ENCODE assay signal across 31 cellular contexts in genomic region chr3:188722963-188723362, GRCh38.
DNase-seq lines count a peak whose midpoint lies in the region; ATAC-seq lines count a peak whose summit lies in the region.
"Had no signal": no experiment of that assay in that cellular context is flagged by ENCODE, and none has a peak within 500 bp of the region (broad histone marks: within the 10 kb centered on the region; RNA-seq: fewer than 3 reads in every experiment).

No MANE protein-coding gene starts in this region.

- H3K9me3 Mint-ChIP-seq in activated T-cell treated with anti-CD3 and anti-CD28 coated beads, Interleukin-2, amount 50 U/mL, for 72 hours = no peaks in the 10 kb centered on the region
- H3K9me3 Mint-ChIP-seq in stimulated activated naive B cell treated with anti-CD40 and anti-IgM and Interleukin-4, amounts not matched to agents 10 μg/mL and 1 μg/mL and 100 μg/mL, for 72 hours = no peaks in the 10 kb centered on the region
- H3K9me3 Mint-ChIP-seq: CD14-positive monocyte; CD8-positive, alpha-beta memory T cell; HFFc6 had no signal

- no peak for DNase-seq in activated CD4-positive, CD25-positive, alpha-beta regulatory T cell treated with anti-CD3 and anti-CD28 coated beads, Interleukin-2, amount 50 U/mL, for 72 hours
- no peak for DNase-seq in activated T-cell treated with anti-CD3 and anti-CD28 coated beads, Interleukin-2, amount 50 U/mL, for 72 hours
- DNase-seq in activated T-cell treated with anti-CD3 and anti-CD28 coated beads, Interleukin-2, amount 50 U/mL, for 1 hour = no peak
- DNase-seq in T-helper 17 cell = no peak
- DNase-seq in stimulated activated naive B cell treated with anti-CD40 and anti-IgM and Interleukin-4, amounts not matched to agents 10 μg/mL and 1 μg/mL and 100 μg/mL, for 72 hours = no peak
- DNase-seq in COLO668 (lab: John Stamatoyannopoulos, UW; ENCODE audit: unreplicated experiment) = no peak
- DNase-seq: ACHN; BE2C; Calu3; CD8-positive, alpha-beta memory T cell; DMS79 treated with DMSO at 0.1 percent for 48 hours; GF-D8; GOT3; HFFc6; IMR-90; KG1; MG63; NCI-H1105 treated with DMSO at 0.1 percent for 48 hours; NCI-H146; NCI-H1930; NCI-H2107; NCI-H446 treated with DMSO at 0.1 percent for 48 hours; NCI-H526; NCI-H82; NK-92 treated with Interleukin-12 subunit alpha and Interleukin-12 subunit beta, amount 100 ng/mL, for 24 hours; PC-9 had no signal

- no peaks in the 10 kb centered on the region for H3K9me3 ChIP-seq in T-helper 17 cell (ENCODE audit: control insufficient read depth, low read length, poor library complexity, severe bottlenecking)
- H3K9me3 ChIP-seq: BE2C, HAP-1, MG63 had no signal

- H3K36me3 Mint-ChIP-seq in activated T-cell treated with anti-CD3 and anti-CD28 coated beads, Interleukin-2, amount 50 U/mL, for 72 hours (ENCODE audit: insufficient read depth in 2 of 2) = peaks cover 0 to 2% of the 10 kb centered on the region in 2 donors
- H3K36me3 Mint-ChIP-seq in T-helper 17 cell (ENCODE audit: low read depth) = peaks cover 2% of the 10 kb centered on the region
- H3K36me3 Mint-ChIP-seq in stimulated activated naive B cell treated with anti-CD40 and anti-IgM and Interleukin-4, amounts not matched to agents 10 μg/mL and 1 μg/mL and 100 μg/mL, for 72 hours = peaks cover 6% of the 10 kb centered on the region in 2 donors
- H3K36me3 Mint-ChIP-seq: CD8-positive, alpha-beta memory T cell had no signal

- peak overlapping the region in 1 of 2 donors; percentile 48 for H3K4me3 Mint-ChIP-seq in activated T-cell treated with anti-CD3 and anti-CD28 coated beads, Interleukin-2, amount 50 U/mL, for 72 hours
- H3K4me3 Mint-ChIP-seq in T-helper 17 cell = peak overlapping the region; percentile 5
- no peak overlapping the region for H3K4me3 Mint-ChIP-seq in stimulated activated naive B cell treated with anti-CD40 and anti-IgM and Interleukin-4, amounts not matched to agents 10 μg/mL and 1 μg/mL and 100 μg/mL, for 72 hours
- H3K4me3 Mint-ChIP-seq: CD14-positive monocyte; CD8-positive, alpha-beta memory T cell; HFFc6 had no signal

- H3K27ac Mint-ChIP-seq in activated T-cell treated with anti-CD3 and anti-CD28 coated beads, Interleukin-2, amount 50 U/mL, for 72 hours = peak overlapping the region; percentile 10
- peak overlapping the region; percentile 41 for H3K27ac Mint-ChIP-seq in T-helper 17 cell
- peak overlapping the region; percentile 27 for H3K27ac Mint-ChIP-seq in stimulated activated naive B cell treated with anti-CD40 and anti-IgM and Interleukin-4, amounts not matched to agents 10 μg/mL and 1 μg/mL and 100 μg/mL, for 72 hours
- H3K27ac Mint-ChIP-seq: CD14-positive monocyte, HFFc6 had no signal

- peak; percentile 67 to 79 for ATAC-seq in activated CD4-positive, CD25-positive, alpha-beta regulatory T cell treated with anti-CD3 and anti-CD28 coated beads, Interleukin-2, amount 50 U/mL, for 24 hours
- ATAC-seq in activated T-cell treated with anti-CD3 and anti-CD28 coated beads, Interleukin-2, amount 50 U/mL, for 72 hours (replicated peaks in 1 of 2) = peak; percentile 84 to 85
- peak; percentile 35 for ATAC-seq in T-helper 17 cell
- ATAC-seq in stimulated activated naive B cell treated with anti-CD40 and anti-IgM and Interleukin-4, amounts not matched to agents 10 μg/mL and 1 μg/mL and 100 μg/mL, for 72 hours (replicated peaks) = no peak
- ATAC-seq in HG03045 (IDR thresholded peaks at IDR 0.05; ENCODE audit: unreplicated experiment) = no peak
- ATAC-seq: Right ventricle myocardium inferior had no signal

- H3K27me3 Mint-ChIP-seq in activated T-cell treated with anti-CD3 and anti-CD28 coated beads, Interleukin-2, amount 50 U/mL, for 72 hours (ENCODE audit: low read depth) = peaks cover 29% of the 10 kb centered on the region
- no peaks in the 10 kb centered on the region for H3K27me3 Mint-ChIP-seq in T-helper 17 cell
- no peaks in the 10 kb centered on the region for H3K27me3 Mint-ChIP-seq in stimulated activated naive B cell treated with anti-CD40 and anti-IgM and Interleukin-4, amounts not matched to agents 10 μg/mL and 1 μg/mL and 100 μg/mL, for 72 hours
- H3K27me3 Mint-ChIP-seq: CD8-positive, alpha-beta memory T cell had no signal

- H3K4me1 Mint-ChIP-seq in activated T-cell treated with anti-CD3 and anti-CD28 coated beads, Interleukin-2, amount 50 U/mL, for 72 hours (ENCODE audit: low read depth) = peaks cover 55% of the 10 kb centered on the region
- H3K4me1 Mint-ChIP-seq in T-helper 17 cell = peaks cover 28% of the 10 kb centered on the region
- H3K4me1 Mint-ChIP-seq in stimulated activated naive B cell treated with anti-CD40 and anti-IgM and Interleukin-4, amounts not matched to agents 10 μg/mL and 1 μg/mL and 100 μg/mL, for 72 hours = peaks cover 5 to 30% of the 10 kb centered on the region in 2 donors

Comparison
In these comparisons a context has a peak if more than half of its experiments do, and no peak if none do; other contexts are left out.
1. ATAC-seq: peak in activated CD4-positive, CD25-positive, alpha-beta regulatory T cell treated with anti-CD3 and anti-CD28 coated beads, Interleukin-2, amount 50 U/mL, for 24 hours (2 of 2), activated T-cell treated with anti-CD3 and anti-CD28 coated beads, Interleukin-2, amount 50 U/mL, for 72 hours (2 of 2) and T-helper 17 cell (single experiment); none in stimulated activated naive B cell treated with anti-CD40 and anti-IgM and Interleukin-4, amounts not matched to agents 10 μg/mL and 1 μg/mL and 100 μg/mL, for 72 hours (0 of 2) and HG03045 (single experiment).
2. Peak in every context shown above with its lines, with median percentiles within 50 percentile points of each other: H3K27ac Mint-ChIP-seq.